ENCODE assay signal across 1 cellular context in the genomic region with DNA sequence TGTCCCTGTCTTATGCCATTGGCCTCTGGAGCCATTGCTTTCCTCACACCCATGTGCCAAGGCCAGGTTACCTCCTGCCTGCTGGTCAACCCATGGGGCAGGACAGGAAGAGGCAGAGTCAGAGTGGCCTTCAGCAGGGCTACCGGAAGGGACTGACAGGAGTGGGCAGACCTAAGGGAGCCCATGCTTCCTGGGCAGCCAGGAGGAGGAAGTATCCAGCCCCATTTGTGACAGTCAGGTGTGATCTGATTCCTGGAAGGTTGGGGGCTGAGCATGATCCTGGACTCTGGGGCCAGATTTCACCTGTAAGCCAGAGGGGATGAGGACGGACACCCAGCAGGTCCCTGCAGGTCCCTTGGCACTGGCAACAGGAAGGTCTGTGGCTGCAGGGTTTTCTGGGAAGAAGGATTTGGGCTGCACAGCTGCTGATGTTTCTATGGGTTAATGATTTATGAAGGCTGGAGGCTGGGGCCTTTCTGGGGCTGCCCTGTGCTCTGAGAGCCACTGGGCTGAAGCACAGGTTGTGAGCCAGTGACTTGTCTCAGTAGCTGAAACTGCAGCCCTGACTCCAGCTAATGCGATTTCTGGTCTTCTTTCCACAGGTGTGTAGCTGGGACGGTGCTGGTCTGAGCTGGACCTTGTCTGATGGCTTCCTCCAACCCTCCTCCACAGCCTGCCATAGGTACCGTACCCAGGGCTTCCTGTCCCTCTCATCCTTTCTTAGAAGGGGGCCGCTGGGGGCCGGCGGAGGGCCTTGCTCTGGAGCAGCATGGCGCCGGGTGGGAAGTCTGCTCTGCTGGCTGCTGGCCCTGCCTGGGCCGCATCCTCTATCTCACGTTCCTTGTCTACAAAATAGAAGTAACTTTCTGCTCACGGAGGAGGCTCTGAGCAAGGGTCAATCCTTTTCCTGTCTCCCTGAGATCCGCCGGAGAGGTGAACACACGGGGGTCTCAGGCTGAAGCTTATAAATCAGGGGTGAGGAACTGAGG.
TF ChIP-seq lines count a peak whose summit lies in the region.

No MANE protein-coding gene starts in this region.

TF ChIP-seq in HepG2, 621 proteins besides CTCF, POLR2A, EP300 and RAD21 (continues in another document):
- TF ChIP-seq ZNF562 (CRISPR knock-in tag; IDR thresholded peaks at IDR 0.05; ENCODE audit: borderline replicate concordance) (no peak), ZNF607 (CRISPR knock-in tag; IDR thresholded peaks at IDR 0.05; ENCODE audit: borderline replicate concordance) (peak; percentile 67; the same call in 1 of the 2 replicates), ZSCAN29 (CRISPR knock-in tag; conservative IDR thresholded peaks at IDR 0.05) (no peak), KLF13 (CRISPR knock-in tag; IDR thresholded peaks at IDR 0.05) (no peak), GATAD2A (CRISPR knock-in tag; IDR thresholded peaks at IDR 0.05) (peak; percentile 67), ATF7 (IDR thresholded peaks at IDR 0.05) (no peak), ATF7 (CRISPR knock-in tag; IDR thresholded peaks at IDR 0.05) (no peak), SOX5 (CRISPR knock-in tag; IDR thresholded peaks at IDR 0.05; ENCODE audit: borderline replicate concordance) (0 out of 2 replicates have a peak, but pooled peaks have one; percentile 32), TAF15 (IDR thresholded peaks at IDR 0.05; ENCODE audit: low read depth, low read length, poor library complexity, severe bottlenecking) (no peak), STAT5B (CRISPR knock-in tag; IDR thresholded peaks at IDR 0.05) (no peak), RBAK (CRISPR knock-in tag; IDR thresholded peaks at IDR 0.05) (no peak), ZNF652 (CRISPR knock-in tag; IDR thresholded peaks at IDR 0.05; ENCODE audit: borderline replicate concordance, low read depth) (no peak), RERE (CRISPR knock-in tag; IDR thresholded peaks at IDR 0.05; ENCODE audit: low read depth) (no peak), POGK (CRISPR knock-in tag; conservative IDR thresholded peaks at IDR 0.05) (no peak; the same call in 1 of the 2 replicates), ZNF768 (CRISPR knock-in tag; IDR thresholded peaks at IDR 0.05) (peak; percentile 52; the same call in 1 of the 2 replicates), ZNF605 (CRISPR knock-in tag; IDR thresholded peaks at IDR 0.05) (peak; percentile 77), ZNF354B (CRISPR knock-in tag; IDR thresholded peaks at IDR 0.05) (peak; percentile 89), ZNF772 (CRISPR knock-in tag; IDR thresholded peaks at IDR 0.05) (peak; percentile 65; the same call in 1 of the 2 replicates), NFE2L1 (CRISPR knock-in tag; IDR thresholded peaks at IDR 0.05; ENCODE audit: borderline replicate concordance) (no peak), PHB2 (IDR thresholded peaks at IDR 0.05; ENCODE audit: partially characterized antibody) (no peak), NKX3-1 (CRISPR knock-in tag; IDR thresholded peaks at IDR 0.05) (no peak), ZNF121 (CRISPR knock-in tag; IDR thresholded peaks at IDR 0.05) (no peak), MEIS2 (CRISPR knock-in tag; IDR thresholded peaks at IDR 0.05) (peak; percentile 10; the same call in 1 of the 2 replicates), MIER2 (CRISPR knock-in tag; IDR thresholded peaks at IDR 0.05) (no peak), PCBP1 (IDR thresholded peaks at IDR 0.05; ENCODE audit: borderline replicate concordance, low read depth, low read length) (no peak), DMAP1 (CRISPR knock-in tag; IDR thresholded peaks at IDR 0.05) (no peak; the same call in 1 of the 2 replicates), HNF1A (IDR thresholded peaks at IDR 0.05; ENCODE audit: low read depth) (peak; percentile 98), HNF1A (CRISPR knock-in tag; IDR thresholded peaks at IDR 0.05; ENCODE audit: borderline replicate concordance) (peak; percentile 99), PHF20 (CRISPR knock-in tag; IDR thresholded peaks at IDR 0.05) (peak; percentile 49; the same call in 1 of the 2 replicates), ZNF33A (CRISPR knock-in tag; IDR thresholded peaks at IDR 0.05; ENCODE audit: borderline replicate concordance) (no peak), MED8 (CRISPR knock-in tag; IDR thresholded peaks at IDR 0.05; ENCODE audit: insufficient replicate concordance) (no peak), ZSCAN25 (CRISPR knock-in tag; IDR thresholded peaks at IDR 0.05) (no peak), ZNF878 (CRISPR knock-in tag; IDR thresholded peaks at IDR 0.05) (0 out of 2 replicates have a peak, but pooled peaks have one; percentile 36)
- TF ChIP-seq, protein P1, sequence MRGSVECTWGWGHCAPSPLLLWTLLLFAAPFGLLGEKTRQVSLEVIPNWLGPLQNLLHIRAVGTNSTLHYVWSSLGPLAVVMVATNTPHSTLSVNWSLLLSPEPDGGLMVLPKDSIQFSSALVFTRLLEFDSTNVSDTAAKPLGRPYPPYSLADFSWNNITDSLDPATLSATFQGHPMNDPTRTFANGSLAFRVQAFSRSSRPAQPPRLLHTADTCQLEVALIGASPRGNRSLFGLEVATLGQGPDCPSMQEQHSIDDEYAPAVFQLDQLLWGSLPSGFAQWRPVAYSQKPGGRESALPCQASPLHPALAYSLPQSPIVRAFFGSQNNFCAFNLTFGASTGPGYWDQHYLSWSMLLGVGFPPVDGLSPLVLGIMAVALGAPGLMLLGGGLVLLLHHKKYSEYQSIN (CRISPR knock-in tag; IDR thresholded peaks at IDR 0.05; ENCODE audit: borderline replicate concordance) = no peak
- TF ChIP-seq, protein P2, sequence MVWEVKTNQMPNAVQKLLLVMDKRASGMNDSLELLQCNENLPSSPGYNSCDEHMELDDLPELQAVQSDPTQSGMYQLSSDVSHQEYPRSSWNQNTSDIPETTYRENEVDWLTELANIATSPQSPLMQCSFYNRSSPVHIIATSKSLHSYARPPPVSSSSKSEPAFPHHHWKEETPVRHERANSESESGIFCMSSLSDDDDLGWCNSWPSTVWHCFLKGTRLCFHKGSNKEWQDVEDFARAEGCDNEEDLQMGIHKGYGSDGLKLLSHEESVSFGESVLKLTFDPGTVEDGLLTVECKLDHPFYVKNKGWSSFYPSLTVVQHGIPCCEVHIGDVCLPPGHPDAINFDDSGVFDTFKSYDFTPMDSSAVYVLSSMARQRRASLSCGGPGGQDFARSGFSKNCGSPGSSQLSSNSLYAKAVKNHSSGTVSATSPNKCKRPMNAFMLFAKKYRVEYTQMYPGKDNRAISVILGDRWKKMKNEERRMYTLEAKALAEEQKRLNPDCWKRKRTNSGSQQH (CRISPR knock-in tag; IDR thresholded peaks at IDR 0.05; ENCODE audit: low read depth) = 0 out of 2 replicates have a peak, but pooled peaks have one; percentile 34
- TF ChIP-seq, protein P3, sequence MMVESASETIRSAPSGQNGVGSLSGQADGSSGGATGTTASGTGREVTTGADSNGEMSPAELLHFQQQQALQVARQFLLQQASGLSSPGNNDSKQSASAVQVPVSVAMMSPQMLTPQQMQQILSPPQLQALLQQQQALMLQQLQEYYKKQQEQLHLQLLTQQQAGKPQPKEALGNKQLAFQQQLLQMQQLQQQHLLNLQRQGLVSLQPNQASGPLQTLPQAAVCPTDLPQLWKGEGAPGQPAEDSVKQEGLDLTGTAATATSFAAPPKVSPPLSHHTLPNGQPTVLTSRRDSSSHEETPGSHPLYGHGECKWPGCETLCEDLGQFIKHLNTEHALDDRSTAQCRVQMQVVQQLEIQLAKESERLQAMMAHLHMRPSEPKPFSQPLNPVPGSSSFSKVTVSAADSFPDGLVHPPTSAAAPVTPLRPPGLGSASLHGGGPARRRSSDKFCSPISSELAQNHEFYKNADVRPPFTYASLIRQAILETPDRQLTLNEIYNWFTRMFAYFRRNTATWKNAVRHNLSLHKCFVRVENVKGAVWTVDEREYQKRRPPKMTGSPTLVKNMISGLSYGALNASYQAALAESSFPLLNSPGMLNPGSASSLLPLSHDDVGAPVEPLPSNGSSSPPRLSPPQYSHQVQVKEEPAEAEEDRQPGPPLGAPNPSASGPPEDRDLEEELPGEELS (CRISPR knock-in tag; IDR thresholded peaks at IDR 0.05) = peak; percentile 63
- TF ChIP-seq, protein P4, sequence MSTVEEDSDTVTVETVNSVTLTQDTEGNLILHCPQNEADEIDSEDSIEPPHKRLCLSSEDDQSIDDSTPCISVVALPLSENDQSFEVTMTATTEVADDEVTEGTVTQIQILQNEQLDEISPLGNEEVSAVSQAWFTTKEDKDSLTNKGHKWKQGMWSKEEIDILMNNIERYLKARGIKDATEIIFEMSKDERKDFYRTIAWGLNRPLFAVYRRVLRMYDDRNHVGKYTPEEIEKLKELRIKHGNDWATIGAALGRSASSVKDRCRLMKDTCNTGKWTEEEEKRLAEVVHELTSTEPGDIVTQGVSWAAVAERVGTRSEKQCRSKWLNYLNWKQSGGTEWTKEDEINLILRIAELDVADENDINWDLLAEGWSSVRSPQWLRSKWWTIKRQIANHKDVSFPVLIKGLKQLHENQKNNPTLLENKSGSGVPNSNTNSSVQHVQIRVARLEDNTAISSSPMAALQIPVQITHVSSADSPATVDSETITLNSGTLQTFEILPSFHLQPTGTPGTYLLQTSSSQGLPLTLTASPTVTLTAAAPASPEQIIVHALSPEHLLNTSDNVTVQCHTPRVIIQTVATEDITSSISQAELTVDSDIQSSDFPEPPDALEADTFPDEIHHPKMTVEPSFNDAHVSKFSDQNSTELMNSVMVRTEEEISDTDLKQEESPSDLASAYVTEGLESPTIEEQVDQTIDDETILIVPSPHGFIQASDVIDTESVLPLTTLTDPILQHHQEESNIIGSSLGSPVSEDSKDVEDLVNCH (CRISPR knock-in tag; IDR thresholded peaks at IDR 0.05) = no peak
